In genomic region chr4:93810340-93810992, GRCh38 we compare ENCODE assay signal across 27 cellular contexts. TPM values are rescaled to one million over a fixed set of nuclear protein-coding genes. Genes with fewer than 3 reads are reported as not detected.
DNase-seq lines count a peak whose midpoint lies in the region; ATAC-seq and TF ChIP-seq lines count a peak whose summit lies in the region.
"Had no signal": no experiment of that assay in that cellular context is flagged by ENCODE, and none has a peak within 500 bp of the region (broad histone marks: within the 10 kb centered on the region; RNA-seq: fewer than 3 reads in every experiment).

No MANE protein-coding gene starts in this region.

- H3K27me3 ChIP-seq in right cardiac atrium (ENCODE audit: control insufficient read depth, insufficient read depth) (no peaks in the 10 kb centered on the region), thyroid gland (no peaks in the 10 kb centered on the region), neuronal stem cell (ENCODE audit: control insufficient read depth in 3 of 3, insufficient read depth in 3 of 3, low read depth in 1 of 3, low read length in 3 of 3) (peaks cover 0 to 3% (median 0%) of the 10 kb centered on the region in 3 experiments)
- H3K27me3 ChIP-seq: adrenal gland, tibial artery had no signal

- H3K27me3 Mint-ChIP-seq in WTC11 (ENCODE audit: low read depth), result peaks cover 4% of the 10 kb centered on the region; the same call in 1 of the 2 replicates
- H3K27me3 Mint-ChIP-seq: activated CD4-positive, alpha-beta memory T cell treated with anti-CD3 and anti-CD28 coated beads for 36 hours had no signal

- no peak overlapping the region for H3K4ac ChIP-seq in neuronal stem cell (ENCODE audit: low read length)

- no peak overlapping the region for H3K23ac ChIP-seq in neuronal stem cell (ENCODE audit: low read depth, low read length, poor library complexity)

- intact Hi-C loops in right cardiac atrium (cut with DNase I), result no loop called here
- intact Hi-C loops in thyroid gland (cut with DNase I), result no loop called here

- no peak for TF ChIP-seq CTCF in WTC11 (IDR thresholded peaks at IDR 0.05)
- no peak for TF ChIP-seq CTCF in thyroid gland (IDR thresholded peaks at IDR 0.05)

- H3K36me3 ChIP-seq in thyroid gland, result no peaks in the 10 kb centered on the region
- H3K36me3 ChIP-seq in neuronal stem cell (replicated peaks in 1 of 2; ENCODE audit: control insufficient read depth in 2 of 2, insufficient read depth in 2 of 2, low read length in 2 of 2), result no peaks in the 10 kb centered on the region
- H3K36me3 ChIP-seq: adrenal gland, cardiac muscle cell, tibial artery had no signal

- no peak overlapping the region for H3K4me2 ChIP-seq in neuronal stem cell (ENCODE audit: insufficient read depth, low read length, poor library complexity, severe bottlenecking)
- H3K4me2 ChIP-seq: smooth muscle cell had no signal

- H3K4me1 Mint-ChIP-seq in WTC11, result peaks cover 13% of the 10 kb centered on the region
- H3K4me1 Mint-ChIP-seq: natural killer cell had no signal

- peak; percentile 10 for DNase-seq in NCI-H345 (lab: John Stamatoyannopoulos, UW)
- DNase-seq in NCI-H345 treated with DMSO at 0.1 percent for 48 hours (lab: John Stamatoyannopoulos, UW; ENCODE audit: unreplicated experiment), result no peak
- DNase-seq in WTC11 (ENCODE audit: low spot score), result no peak
- DNase-seq in right cardiac atrium, result peak in 2 of 3 donors; percentile 24 to 61
- DNase-seq in thyroid gland, result peak; percentile 63 to 66
- DNase-seq in neuronal stem cell (ENCODE audit: low spot score), result no peak
- DNase-seq in HPDE6-E6E7 (ENCODE audit: extremely low spot score), result no peak
- DNase-seq: activated CD4-positive, alpha-beta memory T cell treated with anti-CD3 and anti-CD28 coated beads for 36 hours; activated CD4-positive, CD25-positive, alpha-beta regulatory T cell; activated effector memory CD4-positive, alpha-beta T cell treated with anti-CD3 and anti-CD28 coated beads, Interleukin-2, amount 50 U/mL, for 16 hours; DND-41; Karpas-422; natural killer cell; NCI-H1930; stimulated activated CD4-positive, alpha-beta T cell treated with anti-CD3 and anti-CD28 coated beads, Interleukin-2, amount 100 ng/mL, for 48 hours; stimulated activated naive CD4-positive, alpha-beta T cell; tibial artery had no signal

- H4K91ac ChIP-seq in neuronal stem cell (ENCODE audit: low read depth, low read length, poor library complexity), result no peak overlapping the region

- H3K9ac ChIP-seq in neuronal stem cell (ENCODE audit: low read depth, low read length, poor library complexity), result no peak overlapping the region

- no peaks in the 10 kb centered on the region for H3K36me3 Mint-ChIP-seq in WTC11
- H3K36me3 Mint-ChIP-seq: activated CD4-positive, alpha-beta memory T cell treated with anti-CD3 and anti-CD28 coated beads for 36 hours; mesothelial cell of epicardium; natural killer cell had no signal

- H3K18ac ChIP-seq in neuronal stem cell (ENCODE audit: low read length), result no peak overlapping the region

- no peak overlapping the region for H2AFZ ChIP-seq in neuronal stem cell (ENCODE audit: low read length)

- TF ChIP-seq POLR2A in thyroid gland (IDR thresholded peaks at IDR 0.05), result no peak

- no peak overlapping the region for H3K4me3 Mint-ChIP-seq in WTC11
- H3K4me3 Mint-ChIP-seq: activated CD4-positive, alpha-beta memory T cell treated with anti-CD3 and anti-CD28 coated beads for 36 hours; mesothelial cell of epicardium; natural killer cell had no signal

- H3K4me3 ChIP-seq in right cardiac atrium (ENCODE audit: low read length), result no peak overlapping the region
- H3K4me3 ChIP-seq in thyroid gland (replicated peaks in 1 of 3), result no peak overlapping the region
- no peak overlapping the region for H3K4me3 ChIP-seq in neuronal stem cell (ENCODE audit: low read length in 2 of 2)
- H3K4me3 ChIP-seq: adrenal gland, cardiac muscle cell, SK-N-MC, smooth muscle cell, tibial artery had no signal

- no peaks in the 10 kb centered on the region for H3K4me1 ChIP-seq in right cardiac atrium (ENCODE audit: control insufficient read depth, insufficient read depth, low read length)
- no peaks in the 10 kb centered on the region for H3K4me1 ChIP-seq in thyroid gland
- H3K4me1 ChIP-seq in neuronal stem cell (ENCODE audit: control insufficient read depth in 2 of 2, insufficient read depth in 1 of 2, low read depth in 1 of 2, low read length in 2 of 2), result no peaks in the 10 kb centered on the region
- H3K4me1 ChIP-seq: tibial artery had no signal

- H2BK5ac ChIP-seq in neuronal stem cell (ENCODE audit: low read length), result no peak overlapping the region

- no peaks in the 10 kb centered on the region for H3K9me3 Mint-ChIP-seq in WTC11
- H3K9me3 Mint-ChIP-seq: activated CD4-positive, alpha-beta memory T cell treated with anti-CD3 and anti-CD28 coated beads for 36 hours; mesothelial cell of epicardium had no signal

- H3K79me1 ChIP-seq in neuronal stem cell (ENCODE audit: low read depth, low read length), result no peaks in the 10 kb centered on the region

- no peak overlapping the region for H2AK5ac ChIP-seq in neuronal stem cell (ENCODE audit: low read depth, low read length)

- no peak overlapping the region for H2BK15ac ChIP-seq in neuronal stem cell (ENCODE audit: low read length)

- POLR2A ChIA-PET in WTC11 (lab: Charles Lee), result no interaction called here

- CTCF ChIA-PET in WTC11 (lab: Charles Lee), result interaction anchor here (0.7 kb wide), 1 partner anchor 19 kb away, joined by 4 read pairs; no protein-coding TSS in a partner anchor

- H2BK12ac ChIP-seq in neuronal stem cell (ENCODE audit: low read length), result no peak overlapping the region

- no peak overlapping the region for H4K8ac ChIP-seq in neuronal stem cell (ENCODE audit: low read depth, low read length)

- H3K27ac ChIP-seq in right cardiac atrium (ENCODE audit: low read length) (peak overlapping the region; percentile 30), thyroid gland (no peak overlapping the region), neuronal stem cell (replicated peaks; ENCODE audit: low read length) (no peak overlapping the region)
- H3K27ac ChIP-seq: adrenal gland, cardiac muscle cell, SK-N-MC, tibial artery had no signal

- WGBS in right cardiac atrium, result 33% methylated on average over 5 of the region's 5 CpGs
- WGBS in thyroid gland, 2 donors, result 42 to 45% methylated on average over 5 of the region's 5 CpGs
- WGBS in neuronal stem cell (ENCODE audit: extremely low coverage in 2 of 2, insufficient read length in 2 of 2, insufficient replicate concordance in 1 of 2), 2 donors, result no CpG with 5 or more reads among the region's 5 CpGs

- H3K9me3 ChIP-seq in right cardiac atrium (ENCODE audit: control insufficient read depth, low read length), result no peaks in the 10 kb centered on the region
- no peaks in the 10 kb centered on the region for H3K9me3 ChIP-seq in thyroid gland
- no peaks in the 10 kb centered on the region for H3K9me3 ChIP-seq in neuronal stem cell (replicated peaks in 1 of 2; ENCODE audit: control insufficient read depth in 2 of 2, insufficient read depth in 1 of 2, low read depth in 1 of 2, low read length in 2 of 2)
- H3K9me3 ChIP-seq: adrenal gland, tibial artery had no signal

- peak; percentile 48 for ATAC-seq in WTC11
- peak; percentile 74 to 93 for ATAC-seq in right cardiac atrium
- ATAC-seq in HG03045 (IDR thresholded peaks at IDR 0.05; ENCODE audit: unreplicated experiment), result no peak
- ATAC-seq: natural killer cell had no signal

- H2BK120ac ChIP-seq in neuronal stem cell (ENCODE audit: low read depth, low read length), result no peak overlapping the region

- H3K27ac Mint-ChIP-seq in WTC11, result no peak overlapping the region
- H3K27ac Mint-ChIP-seq: activated CD4-positive, alpha-beta memory T cell treated with anti-CD3 and anti-CD28 coated beads for 36 hours; mesothelial cell of epicardium; natural killer cell had no signal

- no peak overlapping the region for H3K14ac ChIP-seq in neuronal stem cell (ENCODE audit: low read length)

TF ChIP-seq in WTC11, 78 proteins besides CTCF, POLR2A, EP300 and RAD21 (continues in another document):
- TF ChIP-seq AR (CRISPR knock-in tag; IDR thresholded peaks at IDR 0.05), result no peak
- TF ChIP-seq KAT7 (CRISPR knock-in tag; IDR thresholded peaks at IDR 0.05; ENCODE audit: borderline replicate concordance), result no peak

RNA-seq across cellular contexts. Expression of gene ATOH1, which starts 18.1 kb away (rescaled TPM):
- total RNA-seq in WTC11 (2021), result 0.60 to 0.62 TPM (median 0.61 TPM) in 3 replicates
- total RNA-seq in right cardiac atrium, result under 1 TPM in 1 of 4 donors, not detected in 3; 0.09 TPM
- 0.14 TPM for polyA plus RNA-seq in right cardiac atrium
- not detected for total RNA-seq in thyroid gland
- polyA plus RNA-seq in neuronal stem cell (2013, experiment 1 of 2), result 0.50 TPM
- polyA plus RNA-seq in neuronal stem cell (2013, experiment 2 of 2), result 0.39 TPM
- total RNA-seq: activated CD4-positive, alpha-beta memory T cell treated with anti-CD3 and anti-CD28 coated beads for 36 hours; adrenal gland; cardiac muscle cell; dermis microvascular lymphatic vessel endothelial cell; mesothelial cell of epicardium; natural killer cell; NCI-H460; posterior vena cava; smooth muscle cell; T-helper 2 cell treated with Interferon-gamma antibody and Interleukin-4, amounts not matched to agents 100 ng/mL and 5 ng/mL, for 36 hours had no signal
- polyA plus RNA-seq: adrenal gland, cardiac muscle cell, smooth muscle cell had no signal

Comparison
In these comparisons a context has a peak if more than half of its experiments do, and no peak if none do; other contexts are left out.
1. DNase-seq: peak in NCI-H345 (single experiment), right cardiac atrium (2 of 3) and thyroid gland (2 of 2); none in NCI-H345 treated with DMSO at 0.1 percent for 48 hours (single experiment), WTC11 (single experiment), neuronal stem cell (single experiment) and HPDE6-E6E7 (single experiment).